In genomic region chr15:75747121-75747520, GRCh38 we compare ENCODE assay signal across 1 cellular context. TPM values are rescaled to one million over a fixed set of nuclear protein-coding genes. Genes with fewer than 3 reads are reported as not detected.
"Had no signal": no experiment of that assay in that cellular context is flagged by ENCODE, and none has a peak within 500 bp of the region (broad histone marks: within the 10 kb centered on the region; RNA-seq: fewer than 3 reads in every experiment).

No MANE protein-coding gene starts in this region.

RNA-seq across cellular contexts. Expression of gene CSPG4, which starts 34.5 kb away (rescaled TPM):
- polyA plus RNA-seq: IgD-negative memory B cell had no signal
